In genomic region chr17:74164446-74165045, GRCh38 we compare ENCODE assay signal across 18 cellular contexts.
"Had no signal": no experiment of that assay in that cellular context is flagged by ENCODE, and none has a peak within 500 bp of the region (broad histone marks: within the 10 kb centered on the region; RNA-seq: fewer than 3 reads in every experiment).

No MANE protein-coding gene starts in this region.

- DNase-seq: effector memory CD4-positive, alpha-beta T cell; erythroblast; midbrain; naive thymus-derived CD4-positive, alpha-beta T cell; nucleus accumbens; stimulated activated CD4-positive, alpha-beta T cell treated with anti-CD3 and anti-CD28 coated beads, Interleukin-2, amount 100 ng/mL, for 24 hours; stimulated activated CD4-positive, alpha-beta T cell treated with anti-CD3 and anti-CD28 coated beads, Interleukin-4, amount 100 ng/mL, for 24 hours; stimulated activated naive CD4-positive, alpha-beta T cell treated with Interleukin-2 at 50 U/mL for 16 hours; stomach; thyroid gland; trophoblast cell had no signal

- H3K9ac ChIP-seq: neural progenitor cell had no signal

- H3K4me1 ChIP-seq: prostate gland, right atrium auricular region, sigmoid colon, stomach, thyroid gland had no signal

- H3K36me3 ChIP-seq: neural progenitor cell, prostate gland, right atrium auricular region, sigmoid colon, stomach, thyroid gland had no signal

- ATAC-seq: left lobe of liver; naive thymus-derived CD4-positive, alpha-beta T cell; stimulated activated effector memory CD8-positive, alpha-beta T cell treated with anti-CD3 and anti-CD28 coated beads, Interleukin-12 subunit alpha, Interleukin-12 subunit beta, amount 100 ng/mL, for 72 hours had no signal

- H3K4me3 ChIP-seq: lung, neural progenitor cell, prostate gland, right atrium auricular region, sigmoid colon, stomach, thyroid gland had no signal

- H3K27me3 ChIP-seq: neural progenitor cell, right atrium auricular region, thyroid gland had no signal

- H3K27ac ChIP-seq: neural progenitor cell, prostate gland, right atrium auricular region, sigmoid colon, stomach, thyroid gland had no signal
